ENCODE assay signal across 15 cellular contexts in genomic region chr6:33981861-33982260, GRCh38.
DNase-seq lines count a peak whose midpoint lies in the region; ATAC-seq and TF ChIP-seq lines count a peak whose summit lies in the region.
"Had no signal": no experiment of that assay in that cellular context is flagged by ENCODE, and none has a peak within 500 bp of the region (broad histone marks: within the 10 kb centered on the region; RNA-seq: fewer than 3 reads in every experiment).

No MANE protein-coding gene starts in this region.

- no peak overlapping the region for H3K4me3 ChIP-seq in osteoblast (ENCODE audit: insufficient read depth, low read length)
- H3K4me3 ChIP-seq: BLaER1 treated with 17β-estradiol and CSF1 and Interleukin-3, amounts not matched to agents 10 nM and 100 nM had no signal

- H3K4me1 ChIP-seq in osteoblast (ENCODE audit: insufficient read depth, low read length): no peaks in the 10 kb centered on the region

- POLR2A ChIA-PET in activated CD4-positive, alpha-beta memory T cell treated with anti-CD3 and anti-CD28 coated beads for 36 hours (lab: Charles Lee): no interaction called here
- POLR2A ChIA-PET in activated CD4-positive, alpha-beta memory T cell treated with anti-CD3 and anti-CD28 coated beads, Interleukin-2, amount 10 ng/mL, durations not matched to agents 7 days and 5 days (lab: Charles Lee): no interaction called here
- POLR2A ChIA-PET in WTC11 (lab: Charles Lee): no interaction called here
- POLR2A ChIA-PET in T-cell (lab: Charles Lee): no interaction called here

- intact Hi-C loops in activated CD4-positive, alpha-beta memory T cell treated with anti-CD3 and anti-CD28 coated beads for 36 hours (cut with micrococcal nuclease): no loop called here

- H3K27me3 Mint-ChIP-seq in activated CD4-positive, alpha-beta memory T cell treated with anti-CD3 and anti-CD28 coated beads for 36 hours: peaks cover 8% of the 10 kb centered on the region
- peaks cover 13% of the 10 kb centered on the region for H3K27me3 Mint-ChIP-seq in activated CD4-positive, alpha-beta memory T cell treated with anti-CD3 and anti-CD28 coated beads, Interleukin-2, amount 10 ng/mL, durations not matched to agents 7 days and 5 days
- H3K27me3 Mint-ChIP-seq in T-helper 17 cell (peaks cover 34% of the 10 kb centered on the region), WTC11 (ENCODE audit: low read depth) (peaks cover 33% of the 10 kb centered on the region), T-cell (peaks cover 6 to 22% of the 10 kb centered on the region in 2 donors)

- H3K4me3 Mint-ChIP-seq in activated CD4-positive, alpha-beta memory T cell treated with anti-CD3 and anti-CD28 coated beads for 36 hours: no peak overlapping the region
- H3K4me3 Mint-ChIP-seq in activated CD4-positive, alpha-beta memory T cell treated with anti-CD3 and anti-CD28 coated beads, Interleukin-2, amount 10 ng/mL, durations not matched to agents 7 days and 5 days: no peak overlapping the region
- H3K4me3 Mint-ChIP-seq in T-helper 17 cell (peak overlapping the region; percentile 50), WTC11 (no peak overlapping the region), T-cell (no peak overlapping the region)
- H3K4me3 Mint-ChIP-seq: CD4-positive, alpha-beta T cell had no signal

- H3K79me2 ChIP-seq in osteoblast (ENCODE audit: insufficient read depth, low read length): no peaks in the 10 kb centered on the region

- H3K27me3 ChIP-seq in osteoblast (ENCODE audit: insufficient read depth, low read length): peaks cover 10% of the 10 kb centered on the region
- H3K27me3 ChIP-seq: BLaER1 treated with 17β-estradiol and CSF1 and Interleukin-3, amounts not matched to agents 10 nM and 100 nM had no signal

- ATAC-seq in T-helper 17 cell (no peak), WTC11 (no peak), T-cell (replicated peaks in 1 of 4) (no peak)
- ATAC-seq: HCT116 had no signal

- H3K27ac Mint-ChIP-seq in activated CD4-positive, alpha-beta memory T cell treated with anti-CD3 and anti-CD28 coated beads for 36 hours: no peak overlapping the region
- H3K27ac Mint-ChIP-seq in activated CD4-positive, alpha-beta memory T cell treated with anti-CD3 and anti-CD28 coated beads, Interleukin-2, amount 10 ng/mL, durations not matched to agents 7 days and 5 days: no peak overlapping the region
- H3K27ac Mint-ChIP-seq in T-helper 17 cell (no peak overlapping the region), WTC11 (no peak overlapping the region), T-cell (no peak overlapping the region)
- H3K27ac Mint-ChIP-seq: CD4-positive, alpha-beta T cell had no signal

- CTCF ChIA-PET in activated CD4-positive, alpha-beta memory T cell treated with anti-CD3 and anti-CD28 coated beads for 36 hours (lab: Charles Lee): interaction anchor here (1.4 kb wide), 1 partner anchor 211 kb away, joined by 3 read pairs; no protein-coding TSS in a partner anchor
- CTCF ChIA-PET in activated CD4-positive, alpha-beta memory T cell treated with anti-CD3 and anti-CD28 coated beads, Interleukin-2, amount 10 ng/mL, durations not matched to agents 7 days and 5 days (lab: Charles Lee): no interaction called here
- CTCF ChIA-PET in WTC11 (lab: Charles Lee): interaction anchor here (0.6 to 0.7 kb wide), 2 partner anchors 20 to 172 kb away, joined by 3 to 9 read pairs; no protein-coding TSS in a partner anchor
- CTCF ChIA-PET in T-cell (lab: Charles Lee): no interaction called here

- H2AFZ ChIP-seq in osteoblast (ENCODE audit: low read length): no peak overlapping the region

- peak; percentile 1 for DNase-seq in activated CD4-positive, alpha-beta memory T cell treated with anti-CD3 and anti-CD28 coated beads for 36 hours
- no peak for DNase-seq in activated CD4-positive, alpha-beta memory T cell treated with anti-CD3 and anti-CD28 coated beads, Interleukin-2, amount 10 ng/mL, durations not matched to agents 7 days and 5 days
- DNase-seq in T-helper 17 cell: no peak
- peak; percentile 5 for DNase-seq in dedifferentiated amniotic fluid mesenchymal stem cell (ENCODE audit: extremely low spot score)
- DNase-seq in osteoblast (ENCODE audit: insufficient read length, low spot score, missing footprints): peak; percentile 63
- no peak for DNase-seq in WTC11 (ENCODE audit: low spot score)
- no peak for DNase-seq in T-cell
- DNase-seq in HK-2 (ENCODE audit: unreplicated experiment): no peak
- DNase-seq: AML-193, Calu3, DMS 273 treated with DMSO at 0.1 percent for 48 hours had no signal

- no peak overlapping the region for H3K4me2 ChIP-seq in osteoblast (ENCODE audit: insufficient read depth, low read length)

- H4K20me1 ChIP-seq in osteoblast (ENCODE audit: insufficient read depth, low read length): no peaks in the 10 kb centered on the region
- H4K20me1 ChIP-seq: BLaER1 treated with 17β-estradiol and CSF1 and Interleukin-3, amounts not matched to agents 10 nM and 100 nM had no signal

- no peaks in the 10 kb centered on the region for H3K9me3 Mint-ChIP-seq in activated CD4-positive, alpha-beta memory T cell treated with anti-CD3 and anti-CD28 coated beads for 36 hours
- no peaks in the 10 kb centered on the region for H3K9me3 Mint-ChIP-seq in activated CD4-positive, alpha-beta memory T cell treated with anti-CD3 and anti-CD28 coated beads, Interleukin-2, amount 10 ng/mL, durations not matched to agents 7 days and 5 days
- H3K9me3 Mint-ChIP-seq in WTC11 (peaks cover 6% of the 10 kb centered on the region), T-cell (no peaks in the 10 kb centered on the region)
- H3K9me3 Mint-ChIP-seq: CD4-positive, alpha-beta T cell had no signal

- no peaks in the 10 kb centered on the region for H3K36me3 Mint-ChIP-seq in activated CD4-positive, alpha-beta memory T cell treated with anti-CD3 and anti-CD28 coated beads for 36 hours
- no peaks in the 10 kb centered on the region for H3K36me3 Mint-ChIP-seq in activated CD4-positive, alpha-beta memory T cell treated with anti-CD3 and anti-CD28 coated beads, Interleukin-2, amount 10 ng/mL, durations not matched to agents 7 days and 5 days (ENCODE audit: low read depth)
- H3K36me3 Mint-ChIP-seq in T-helper 17 cell (ENCODE audit: low read depth) (peaks cover 2% of the 10 kb centered on the region), WTC11 (peaks cover 5% of the 10 kb centered on the region), T-cell (no peaks in the 10 kb centered on the region)

- H3K36me3 ChIP-seq in osteoblast (ENCODE audit: insufficient read depth, low read length): no peaks in the 10 kb centered on the region
- H3K36me3 ChIP-seq: BLaER1 treated with 17β-estradiol and CSF1 and Interleukin-3, amounts not matched to agents 10 nM and 100 nM had no signal

- H3K4me1 Mint-ChIP-seq in activated CD4-positive, alpha-beta memory T cell treated with anti-CD3 and anti-CD28 coated beads for 36 hours (ENCODE audit: low read depth): no peaks in the 10 kb centered on the region
- peaks cover 7% of the 10 kb centered on the region for H3K4me1 Mint-ChIP-seq in activated CD4-positive, alpha-beta memory T cell treated with anti-CD3 and anti-CD28 coated beads, Interleukin-2, amount 10 ng/mL, durations not matched to agents 7 days and 5 days
- H3K4me1 Mint-ChIP-seq in T-helper 17 cell: peaks cover 8% of the 10 kb centered on the region
- H3K4me1 Mint-ChIP-seq in WTC11: peaks cover 16% of the 10 kb centered on the region
- H3K4me1 Mint-ChIP-seq in T-cell: peaks cover 4 to 9% (median 7%) of the 10 kb centered on the region in 3 donors

- no peak overlapping the region for H3K27ac ChIP-seq in osteoblast (ENCODE audit: low read depth, low read length)
- H3K27ac ChIP-seq: 22Rv1; BLaER1 treated with 17β-estradiol and CSF1 and Interleukin-3, amounts not matched to agents 10 nM and 100 nM had no signal

- TF ChIP-seq CTCF in osteoblast (IDR thresholded peaks at IDR 0.05; ENCODE audit: extremely low read depth, low read depth, low read length) (no peak), WTC11 (IDR thresholded peaks at IDR 0.05) (no peak)

- H3K9me3 ChIP-seq in T-helper 17 cell (ENCODE audit: control insufficient read depth, low read length, poor library complexity, severe bottlenecking) (no peaks in the 10 kb centered on the region), osteoblast (ENCODE audit: low read depth, low read length) (no peaks in the 10 kb centered on the region)
- H3K9me3 ChIP-seq: BLaER1 treated with 17β-estradiol and CSF1 and Interleukin-3, amounts not matched to agents 10 nM and 100 nM had no signal

TF ChIP-seq in WTC11, 78 proteins besides CTCF, POLR2A, EP300 and RAD21 (continues in another document):
- TF ChIP-seq E2F1 (CRISPR knock-in tag; IDR thresholded peaks at IDR 0.05) (no peak), TP53 (CRISPR knock-in tag; IDR thresholded peaks at IDR 0.05) (no peak), E2F4 (CRISPR knock-in tag; IDR thresholded peaks at IDR 0.05; ENCODE audit: borderline replicate concordance, low read depth) (no peak), CDX4 (CRISPR knock-in tag; IDR thresholded peaks at IDR 0.05; ENCODE audit: borderline replicate concordance) (no peak)

Comparison
In these comparisons a context has a peak if more than half of its experiments do, and no peak if none do; other contexts are left out.
1. DNase-seq: peak in activated CD4-positive, alpha-beta memory T cell treated with anti-CD3 and anti-CD28 coated beads for 36 hours (single experiment), dedifferentiated amniotic fluid mesenchymal stem cell (single experiment) and osteoblast (single experiment); none in activated CD4-positive, alpha-beta memory T cell treated with anti-CD3 and anti-CD28 coated beads, Interleukin-2, amount 10 ng/mL, durations not matched to agents 7 days and 5 days (single experiment), T-helper 17 cell (0 of 3), WTC11 (single experiment), T-cell (0 of 34) and HK-2 (single experiment).
2. CTCF ChIA-PET loops: an anchor here in activated CD4-positive, alpha-beta memory T cell treated with anti-CD3 and anti-CD28 coated beads for 36 hours (1.4 kb wide) and WTC11 (0.6 to 0.7 kb wide); none called in activated CD4-positive, alpha-beta memory T cell treated with anti-CD3 and anti-CD28 coated beads, Interleukin-2, amount 10 ng/mL, durations not matched to agents 7 days and 5 days and T-cell.